Comparison of ENCODE assay signal across 24 cellular contexts in the genomic region with DNA sequence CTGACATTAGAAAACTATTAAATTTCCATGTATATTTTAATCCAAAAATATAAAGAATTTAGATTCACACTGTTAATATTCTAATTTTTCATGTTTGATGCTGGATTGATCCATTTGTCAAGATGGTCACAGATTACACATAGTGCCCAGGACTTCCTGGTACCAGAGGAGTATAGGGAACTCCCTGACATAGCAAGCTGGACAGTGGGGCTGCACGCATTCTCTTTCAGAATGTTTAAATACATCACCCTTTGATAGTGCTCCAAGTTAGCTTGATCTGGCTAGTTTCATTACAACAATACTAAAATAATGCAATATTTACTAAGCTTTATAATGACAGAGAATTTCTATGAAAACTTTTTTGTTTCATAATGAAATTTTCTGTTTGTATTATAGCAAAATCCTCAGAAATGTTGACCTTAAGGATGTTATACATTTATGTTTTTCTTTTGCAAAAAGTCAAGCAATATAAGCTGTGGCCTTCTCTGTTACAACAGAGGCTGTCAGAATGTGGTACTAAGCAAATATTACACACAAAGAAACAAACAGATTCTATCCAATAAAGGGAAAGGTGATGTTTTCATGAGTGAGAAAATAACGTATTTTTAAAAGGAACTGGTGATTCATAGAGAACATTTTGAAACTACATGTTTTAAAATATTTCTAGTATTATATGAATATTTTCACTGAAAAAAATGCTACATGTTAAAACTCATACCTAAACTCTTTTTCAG.
"Had no signal": no experiment of that assay in that cellular context is flagged by ENCODE, and none has a peak within 500 bp of the region (broad histone marks: within the 10 kb centered on the region; RNA-seq: fewer than 3 reads in every experiment).

No MANE protein-coding gene starts in this region.

- H3K4me3 Mint-ChIP-seq: mesothelial cell of epicardium; naive thymus-derived CD4-positive, alpha-beta T cell; natural killer cell treated with Interleukin-12 subunit alpha and Interleukin-12 subunit beta and Interleukin-15 and Interleukin-18, amount 100 ng/mL, for 72 hours; stimulated activated naive CD8-positive, alpha-beta T cell treated with anti-CD3 and anti-CD28 coated beads, Interleukin-15, Interleukin-2, amounts not matched to agents 100 ng/mL and 50 ng/mL, for 24 hours; type B pancreatic cell had no signal

- ATAC-seq: left colon; left lung; lower lobe of right lung; mucosa of descending colon; naive thymus-derived CD4-positive, alpha-beta T cell; natural killer cell treated with Interleukin-12 subunit alpha and Interleukin-12 subunit beta and Interleukin-15 and Interleukin-18, amount 100 ng/mL, for 72 hours; right lobe of liver had no signal

- H3K27ac ChIP-seq: left lung, lower lobe of right lung, ovary, right atrium auricular region, right lobe of liver, suprapubic skin, thoracic aorta, tibial nerve, uterus had no signal

- H3K9me3 ChIP-seq: left lung, lower lobe of right lung, mucosa of descending colon, ovary, right atrium auricular region, right lobe of liver, suprapubic skin, thoracic aorta, tibial nerve, uterus had no signal

- DNase-seq: hippocampal formation; kidney; left colon; left lung; lower lobe of right lung; mesendoderm; mucosa of descending colon; naive thymus-derived CD4-positive, alpha-beta T cell; ovary; right lobe of liver; stimulated activated CD4-positive, alpha-beta T cell treated with anti-CD3 and anti-CD28 coated beads, Interleukin-1b, Interleukin-23, amount 100 ng/mL, for 48 hours; stimulated activated CD4-positive, alpha-beta T cell treated with anti-CD3 and anti-CD28 coated beads, Interleukin-4, amount 100 ng/mL, for 1 hour; stimulated activated naive CD4-positive, alpha-beta T cell; uterus had no signal

- H3K27ac Mint-ChIP-seq: mesothelial cell of epicardium; naive thymus-derived CD4-positive, alpha-beta T cell; natural killer cell treated with Interleukin-12 subunit alpha and Interleukin-12 subunit beta and Interleukin-15 and Interleukin-18, amount 100 ng/mL, for 72 hours; progenitor cell of endocrine pancreas; stimulated activated naive CD8-positive, alpha-beta T cell treated with anti-CD3 and anti-CD28 coated beads, Interleukin-15, Interleukin-2, amounts not matched to agents 100 ng/mL and 50 ng/mL, for 24 hours; type B pancreatic cell had no signal

- H3K4me1 ChIP-seq: left lung, lower lobe of right lung, right atrium auricular region, right lobe of liver, suprapubic skin, tibial nerve, uterus had no signal

- H3K9me3 Mint-ChIP-seq: mesothelial cell of epicardium; naive thymus-derived CD4-positive, alpha-beta T cell; natural killer cell treated with Interleukin-12 subunit alpha and Interleukin-12 subunit beta and Interleukin-15 and Interleukin-18, amount 100 ng/mL, for 72 hours; stimulated activated naive CD8-positive, alpha-beta T cell treated with anti-CD3 and anti-CD28 coated beads, Interleukin-15, Interleukin-2, amounts not matched to agents 100 ng/mL and 50 ng/mL, for 24 hours had no signal

- H3K4me2 ChIP-seq: smooth muscle cell had no signal

- H3K4me3 ChIP-seq: left lung, lower lobe of right lung, mucosa of descending colon, ovary, right atrium auricular region, right lobe of liver, smooth muscle cell, suprapubic skin, thoracic aorta, tibial nerve, uterus had no signal

- H3K36me3 ChIP-seq: left lung, lower lobe of right lung, ovary, right atrium auricular region, right lobe of liver, suprapubic skin, thoracic aorta, tibial nerve, uterus had no signal

- H3K36me3 Mint-ChIP-seq: mesothelial cell of epicardium; naive thymus-derived CD4-positive, alpha-beta T cell; natural killer cell treated with Interleukin-12 subunit alpha and Interleukin-12 subunit beta and Interleukin-15 and Interleukin-18, amount 100 ng/mL, for 72 hours; type B pancreatic cell had no signal

- H3K4me1 Mint-ChIP-seq: mesothelial cell of epicardium; naive thymus-derived CD4-positive, alpha-beta T cell had no signal

- H3K27me3 ChIP-seq: left lung, ovary, right atrium auricular region, right lobe of liver, tibial nerve, uterus had no signal
